Comparison of ENCODE assay signal across 30 cellular contexts in genomic region chr3:119122350-119122749, GRCh38. TPM values are rescaled to one million over a fixed set of nuclear protein-coding genes. Genes with fewer than 3 reads are reported as not detected.
DNase-seq lines count a peak whose midpoint lies in the region; ATAC-seq, FAIRE-seq and TF ChIP-seq lines count a peak whose summit lies in the region.
"Had no signal": no experiment of that assay in that cellular context is flagged by ENCODE, and none has a peak within 500 bp of the region (broad histone marks: within the 10 kb centered on the region; RNA-seq: fewer than 3 reads in every experiment).

No MANE protein-coding gene starts in this region.

- H3K27me3 Mint-ChIP-seq in H9 (ENCODE audit: low read depth), result peaks cover 6% of the 10 kb centered on the region; the same call in 1 of the 2 replicates
- no peaks in the 10 kb centered on the region for H3K27me3 Mint-ChIP-seq in Calu3 (ENCODE audit: unreplicated experiment)

- TF ChIP-seq CTCF in C4-2B (conservative IDR thresholded peaks at IDR 0.05) (0 out of 2 replicates have a peak, but pooled peaks have one; percentile 2), H9 (conservative IDR thresholded peaks at IDR 0.05) (no peak), bronchial epithelial cell (IDR thresholded peaks at IDR 0.05; ENCODE audit: insufficient read depth, low read length, severe bottlenecking) (no peak), Calu3 (IDR thresholded peaks at IDR 0.05; ENCODE audit: unreplicated experiment) (no peak), esophagus squamous epithelium (IDR thresholded peaks at IDR 0.05) (no peak)

- no peak overlapping the region for H2BK5ac ChIP-seq in H9 (ENCODE audit: insufficient read length, low read length)

- H3K9ac ChIP-seq in H9 (ENCODE audit: extremely low read depth, insufficient read length, low read length), result no peak overlapping the region
- H3K9ac ChIP-seq: BLaER1 had no signal

- no peak overlapping the region for H2BK12ac ChIP-seq in H9 (ENCODE audit: insufficient read length, low read depth, low read length)

- H3K23me2 ChIP-seq in H9 (ENCODE audit: insufficient read length, low read depth, low read length, poor library complexity, severe bottlenecking), result no peaks in the 10 kb centered on the region

- H3K27me3 ChIP-seq in H9 (ENCODE audit: insufficient read depth, low read length), result no peaks in the 10 kb centered on the region
- H3K27me3 ChIP-seq in bronchial epithelial cell (ENCODE audit: control insufficient read depth, insufficient read depth, low read length), result no peaks in the 10 kb centered on the region
- no peaks in the 10 kb centered on the region for H3K27me3 ChIP-seq in esophagus squamous epithelium
- H3K27me3 ChIP-seq: BE2C, BLaER1 had no signal

- H3K4me1 Mint-ChIP-seq in H9 (peaks cover 25 to 33% of the 10 kb centered on the region in 2 experiments), Calu3 (ENCODE audit: low read depth, unreplicated experiment) (no peaks in the 10 kb centered on the region)
- H3K4me1 Mint-ChIP-seq in stimulated activated effector memory CD8-positive, alpha-beta T cell treated with anti-CD3 and anti-CD28 coated beads, Interleukin-12 subunit alpha, Interleukin-12 subunit beta, amount 100 ng/mL, for 72 hours, result no peaks in the 10 kb centered on the region

- no peaks in the 10 kb centered on the region for H3K79me1 ChIP-seq in H9 (ENCODE audit: insufficient read depth, low read depth, low read length, poor library complexity, severe bottlenecking)

- H3K4me1 ChIP-seq in H9 (ENCODE audit: insufficient read depth, low read length), result peaks cover 2% of the 10 kb centered on the region; the same call in 1 of the 2 replicates
- no peaks in the 10 kb centered on the region for H3K4me1 ChIP-seq in esophagus squamous epithelium
- H3K4me1 ChIP-seq: BE2C, BLaER1 had no signal

- H3K18ac ChIP-seq in H9 (ENCODE audit: insufficient read length, low read depth, low read length), result no peak overlapping the region

- H3K14ac ChIP-seq in H9 (ENCODE audit: insufficient read depth, low read length), result no peak overlapping the region

- BruUV-seq in Calu3 (replicated peaks; lab: Mats Ljungman, UMichigan), result no TSS peak

- CTCF ChIA-PET in Calu3 (lab: Charles Lee), result interaction anchor here (1.4 kb wide), 1 partner anchor 118 kb away, joined by 3 read pairs; the partner anchor contains the start of gene B4GALT4

- H3K4me3 Mint-ChIP-seq in H9 (no peak overlapping the region), Calu3 (ENCODE audit: low read depth, unreplicated experiment) (no peak overlapping the region)
- no peak overlapping the region for H3K4me3 Mint-ChIP-seq in stimulated activated effector memory CD8-positive, alpha-beta T cell treated with anti-CD3 and anti-CD28 coated beads, Interleukin-12 subunit alpha, Interleukin-12 subunit beta, amount 100 ng/mL, for 72 hours
- H3K4me3 Mint-ChIP-seq: CD4-positive, alpha-beta T cell; CD8-positive, alpha-beta T cell had no signal

- no peak overlapping the region for H2BK20ac ChIP-seq in H9 (ENCODE audit: low read depth, low read length, poor library complexity, severe bottlenecking)

- H2AK5ac ChIP-seq in H9 (ENCODE audit: insufficient read length, low read length), result no peak overlapping the region

- H3K36me3 Mint-ChIP-seq in H9 (ENCODE audit: insufficient read depth in 1 of 3, low read depth in 3 of 3) (peaks cover 31 to 45% (median 37%) of the 10 kb centered on the region in 3 experiments), Calu3 (ENCODE audit: insufficient read depth, unreplicated experiment) (no peaks in the 10 kb centered on the region)
- no peaks in the 10 kb centered on the region for H3K36me3 Mint-ChIP-seq in stimulated activated effector memory CD8-positive, alpha-beta T cell treated with anti-CD3 and anti-CD28 coated beads, Interleukin-12 subunit alpha, Interleukin-12 subunit beta, amount 100 ng/mL, for 72 hours
- H3K36me3 Mint-ChIP-seq: CD8-positive, alpha-beta T cell had no signal

- FAIRE-seq in bronchial epithelial cell (lab: Jason Lieb, UNC), result peak; percentile 23
- FAIRE-seq: A204.1, GM12878, GM12892, GM18507 had no signal

- H3K27ac Mint-ChIP-seq in H9, result no peak overlapping the region
- H3K27ac Mint-ChIP-seq in stimulated activated effector memory CD8-positive, alpha-beta T cell treated with anti-CD3 and anti-CD28 coated beads, Interleukin-12 subunit alpha, Interleukin-12 subunit beta, amount 100 ng/mL, for 72 hours, result no peak overlapping the region
- H3K27ac Mint-ChIP-seq in Calu3 (ENCODE audit: unreplicated experiment), result no peak overlapping the region
- H3K27ac Mint-ChIP-seq: CD4-positive, alpha-beta T cell; CD8-positive, alpha-beta T cell had no signal

- no peak overlapping the region for H3K56ac ChIP-seq in H9 (ENCODE audit: insufficient read length, low read depth, low read length)

- no peaks in the 10 kb centered on the region for H3K79me2 ChIP-seq in H9 (ENCODE audit: insufficient read depth, low read length)

- no peak for TF ChIP-seq POLR2A in esophagus squamous epithelium (IDR thresholded peaks at IDR 0.05)

- no CpG with 5 or more reads among the region's 3 CpGs for WGBS in H9 (ENCODE audit: extremely low coverage, insufficient read length, low lambda C conversion rate)
- 33% methylated on average over 2 to 3 of the region's 3 CpGs for WGBS in esophagus squamous epithelium, 2 donors

- H4K5ac ChIP-seq in H9 (ENCODE audit: insufficient read length, low read depth, low read length), result no peak overlapping the region

- H3K27ac ChIP-seq in C4-2B (no peak overlapping the region), H9 (ENCODE audit: insufficient read length, low read depth, low read length) (no peak overlapping the region), esophagus squamous epithelium (no peak overlapping the region)
- H3K27ac ChIP-seq: BLaER1 had no signal

- H2BK15ac ChIP-seq in H9 (ENCODE audit: low read depth, low read length), result no peak overlapping the region

- H2BK120ac ChIP-seq in H9 (ENCODE audit: low read depth, low read length, poor library complexity, severe bottlenecking), result no peak overlapping the region

- H4K91ac ChIP-seq in H9 (ENCODE audit: insufficient read length, low read depth, low read length), result peak overlapping the region; percentile 51

- H3K4me2 ChIP-seq in H9 (ENCODE audit: insufficient read depth, insufficient read length, low read length), result no peak overlapping the region
- H3K4me2 ChIP-seq: BLaER1 had no signal

- H3K36me3 ChIP-seq in bronchial epithelial cell (ENCODE audit: control insufficient read depth, insufficient read depth, low read length) (no peaks in the 10 kb centered on the region), esophagus squamous epithelium (no peaks in the 10 kb centered on the region)
- H3K36me3 ChIP-seq: BE2C, BLaER1 had no signal

- H3K23ac ChIP-seq in H9 (ENCODE audit: insufficient read length, low read depth, low read length), result no peak overlapping the region

- no peak for DNase-seq in H9
- no peak for DNase-seq in bronchial epithelial cell (ENCODE audit: low read depth)
- no peak for DNase-seq in stimulated activated effector memory CD8-positive, alpha-beta T cell treated with anti-CD3 and anti-CD28 coated beads, Interleukin-12 subunit alpha, Interleukin-12 subunit beta, amount 100 ng/mL, for 72 hours (ENCODE audit: low spot score in 2 of 2)
- no peak for DNase-seq in Calu3
- DNase-seq in esophagus squamous epithelium (lab: John Stamatoyannopoulos, UW), result no peak
- DNase-seq: 8988T; ACHN; BE2C; C1 segment of cervical spinal cord; Caco-2; CD4-positive, alpha-beta T cell; CD8-positive, alpha-beta T cell; DMS 273 treated with DMSO at 0.1 percent for 48 hours; DMS153; DMS53; DMS79; DND-41; EL; GDM1 had no signal

- H4K20me1 ChIP-seq in H9 (ENCODE audit: control insufficient read depth, insufficient read depth, insufficient read length), result no peaks in the 10 kb centered on the region
- H4K20me1 ChIP-seq: BLaER1 had no signal

- H3K9me3 ChIP-seq in H9 (ENCODE audit: control insufficient read depth, low read depth, low read length) (peaks cover 27% of the 10 kb centered on the region), esophagus squamous epithelium (peaks cover 0 to 22% (median 9%) of the 10 kb centered on the region in 3 donors)
- H3K9me3 ChIP-seq: Caco-2 had no signal

- no peak overlapping the region for H3K4me3 ChIP-seq in bronchial epithelial cell (ENCODE audit: low read depth, low read length)
- H3K4me3 ChIP-seq in esophagus squamous epithelium, result no peak overlapping the region
- H3K4me3 ChIP-seq: BLaER1, GM12878 had no signal

- no peak overlapping the region for H3T11ph ChIP-seq in H9 (ENCODE audit: low read length)

- intact Hi-C loops in Calu3 (cut with micrococcal nuclease; ENCODE audit: unreplicated experiment) (no loop called here), esophagus squamous epithelium (cut with DNase I) (no loop called here)

- H2AFZ ChIP-seq in H9 (ENCODE audit: low read length), result no peak overlapping the region

- no peak overlapping the region; the same call in 1 of the 2 replicates for H3K4ac ChIP-seq in H9 (ENCODE audit: low read depth, low read length)

- peaks cover 38 to 45% of the 10 kb centered on the region in 2 experiments for H3K9me3 Mint-ChIP-seq in H9
- peaks cover 6% of the 10 kb centered on the region for H3K9me3 Mint-ChIP-seq in stimulated activated effector memory CD8-positive, alpha-beta T cell treated with anti-CD3 and anti-CD28 coated beads, Interleukin-12 subunit alpha, Interleukin-12 subunit beta, amount 100 ng/mL, for 72 hours
- H3K9me3 Mint-ChIP-seq in Calu3 (ENCODE audit: low read depth, unreplicated experiment), result peaks cover 16% of the 10 kb centered on the region

- no peak overlapping the region for H4K8ac ChIP-seq in H9 (replicated peaks; ENCODE audit: insufficient read length, low read depth, low read length)

- ATAC-seq in stimulated activated effector memory CD8-positive, alpha-beta T cell treated with anti-CD3 and anti-CD28 coated beads, Interleukin-12 subunit alpha, Interleukin-12 subunit beta, amount 100 ng/mL, for 72 hours, result peak; percentile 11
- ATAC-seq in GM18868 (IDR thresholded peaks at IDR 0.05; ENCODE audit: unreplicated experiment) (no peak), GM18511 (IDR thresholded peaks at IDR 0.05; ENCODE audit: unreplicated experiment) (no peak)
- ATAC-seq: CD8-positive, alpha-beta T cell; GM12878 had no signal

RNA-seq across cellular contexts. Expression of gene TEX55, which starts 23.6 kb away (rescaled TPM):
- not detected in 2 replicates for total RNA-seq in H9 (2021)
- not detected in 2 replicates for total RNA-seq in bronchial epithelial cell
- total RNA-seq in Calu3 (2022), result not detected in 2 replicates
- not detected for total RNA-seq in esophagus squamous epithelium
- total RNA-seq: A673; Caco-2; CD4-positive, alpha-beta T cell; CD8-positive, alpha-beta T cell; Daoy; G401; GM12878 had no signal

RNA-seq across cellular contexts. Expression of gene UPK1B, which starts 51.0 kb away (rescaled TPM):
- 0.33 and 1.0 TPM in 2 replicates for total RNA-seq in H9 (2021)
- total RNA-seq in bronchial epithelial cell, result 25.0 and 55.2 TPM in 2 replicates
- total RNA-seq in Calu3 (2022), result 26.9 and 32.8 TPM in 2 replicates
- total RNA-seq in esophagus squamous epithelium, result 1 to 10 TPM in 3 of 4 donors, under 1 TPM in 1; 0.26 to 5.9 (median 2.6) TPM
- total RNA-seq: A673; CD4-positive, alpha-beta T cell; CD8-positive, alpha-beta T cell; Daoy; G401; GM12878 had no signal
